8 cellular contexts compared by ENCODE assay signal in the genomic region with DNA sequence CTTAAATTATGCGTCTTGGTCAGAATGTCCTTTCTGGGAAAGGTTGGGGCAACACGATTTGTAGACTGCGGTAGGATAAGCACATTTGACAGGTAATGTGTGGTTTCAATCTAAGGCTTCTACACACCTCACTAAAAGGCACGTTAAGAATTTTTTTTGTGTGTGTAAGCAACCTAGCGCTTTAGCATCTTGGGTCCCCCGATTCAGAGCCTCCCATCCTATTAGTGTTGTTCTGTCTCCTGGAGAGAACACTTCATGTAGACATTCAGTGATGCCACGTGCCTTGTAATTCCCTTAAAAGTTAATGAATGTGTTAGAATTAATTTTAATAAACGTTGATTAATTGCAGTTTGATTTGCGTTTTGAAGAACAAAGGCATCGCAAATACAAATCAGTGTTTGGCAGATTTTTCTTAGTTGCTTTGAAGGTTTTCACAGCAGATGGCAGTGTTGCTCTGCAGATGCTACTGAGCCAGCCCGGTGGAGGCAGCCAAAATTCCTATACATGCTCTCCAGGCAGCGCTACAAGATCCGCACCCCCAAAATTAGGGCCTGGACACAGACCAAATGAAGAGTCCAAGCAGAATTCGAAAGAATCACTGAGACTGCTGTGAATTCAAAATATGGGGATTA.
DNase-seq lines count a peak whose midpoint lies in the region; ATAC-seq and TF ChIP-seq lines count a peak whose summit lies in the region.

No MANE protein-coding gene starts in this region.

- no peaks in the 10 kb centered on the region for H3K27me3 Mint-ChIP-seq in activated naive CD4-positive, alpha-beta T cell treated with anti-CD3 and anti-CD28 coated beads, Interleukin-2, amount 10 ng/mL, durations not matched to agents 7 days and 5 days
- no peaks in the 10 kb centered on the region for H3K27me3 Mint-ChIP-seq in activated T-helper 1 cell treated with anti-CD3 and anti-CD28 coated beads, Interleukin-12 subunit alpha, Interleukin-12 subunit beta, Interleukin-2, Interleukin-4 antibody, amounts not matched to agents 30 ng/mL and 10 ng/mL and 1 ng/mL, durations not matched to agents 14 hours and 24 hours and 36 hours (ENCODE audit: insufficient read depth)

- no peaks in the 10 kb centered on the region for H3K4me1 Mint-ChIP-seq in activated naive CD4-positive, alpha-beta T cell treated with anti-CD3 and anti-CD28 coated beads, Interleukin-2, amount 10 ng/mL, durations not matched to agents 7 days and 5 days
- no peaks in the 10 kb centered on the region for H3K4me1 Mint-ChIP-seq in activated T-helper 1 cell treated with anti-CD3 and anti-CD28 coated beads, Interleukin-12 subunit alpha, Interleukin-12 subunit beta, Interleukin-2, Interleukin-4 antibody, amounts not matched to agents 30 ng/mL and 10 ng/mL and 1 ng/mL, durations not matched to agents 14 hours and 24 hours and 36 hours (ENCODE audit: low read depth)

- no peak overlapping the region for H3K27ac Mint-ChIP-seq in activated naive CD4-positive, alpha-beta T cell treated with anti-CD3 and anti-CD28 coated beads, Interleukin-2, amount 10 ng/mL, durations not matched to agents 7 days and 5 days
- no peak overlapping the region for H3K27ac Mint-ChIP-seq in activated naive CD4-positive, alpha-beta T cell treated with anti-CD3 and anti-CD28 coated beads, Interleukin-2, amount 50 U/mL, for 72 hours
- H3K27ac Mint-ChIP-seq in activated T-helper 1 cell treated with anti-CD3 and anti-CD28 coated beads, Interleukin-12 subunit alpha, Interleukin-12 subunit beta, Interleukin-2, Interleukin-4 antibody, amounts not matched to agents 30 ng/mL and 10 ng/mL and 1 ng/mL, durations not matched to agents 14 hours and 24 hours and 36 hours: no peak overlapping the region

- peaks cover 3% of the 10 kb centered on the region; the same call in 1 of the 2 replicates for H3K9me3 ChIP-seq in SK-N-MC (ENCODE audit: low read depth, low read length)

- TF ChIP-seq CTCF in fibroblast of villous mesenchyme (IDR thresholded peaks at IDR 0.05; ENCODE audit: insufficient read depth, low read depth, low read length): peak; percentile 63

- H3K36me3 Mint-ChIP-seq in activated naive CD4-positive, alpha-beta T cell treated with anti-CD3 and anti-CD28 coated beads, Interleukin-2, amount 10 ng/mL, durations not matched to agents 7 days and 5 days: no peaks in the 10 kb centered on the region
- H3K36me3 Mint-ChIP-seq in activated naive CD4-positive, alpha-beta T cell treated with anti-CD3 and anti-CD28 coated beads, Interleukin-2, amount 50 U/mL, for 72 hours: no peaks in the 10 kb centered on the region
- no peaks in the 10 kb centered on the region for H3K36me3 Mint-ChIP-seq in activated T-helper 1 cell treated with anti-CD3 and anti-CD28 coated beads, Interleukin-12 subunit alpha, Interleukin-12 subunit beta, Interleukin-2, Interleukin-4 antibody, amounts not matched to agents 30 ng/mL and 10 ng/mL and 1 ng/mL, durations not matched to agents 14 hours and 24 hours and 36 hours (ENCODE audit: low read depth)

- peaks cover 5% of the 10 kb centered on the region; the same call in 1 of the 2 replicates for H3K36me3 ChIP-seq in SK-N-MC (ENCODE audit: insufficient read depth, low read length)

- H3K9me3 Mint-ChIP-seq in activated naive CD4-positive, alpha-beta T cell treated with anti-CD3 and anti-CD28 coated beads, Interleukin-2, amount 10 ng/mL, durations not matched to agents 7 days and 5 days: no peaks in the 10 kb centered on the region
- no peaks in the 10 kb centered on the region for H3K9me3 Mint-ChIP-seq in activated naive CD4-positive, alpha-beta T cell treated with anti-CD3 and anti-CD28 coated beads, Interleukin-2, amount 50 U/mL, for 72 hours
- no peaks in the 10 kb centered on the region for H3K9me3 Mint-ChIP-seq in activated T-helper 1 cell treated with anti-CD3 and anti-CD28 coated beads, Interleukin-12 subunit alpha, Interleukin-12 subunit beta, Interleukin-2, Interleukin-4 antibody, amounts not matched to agents 30 ng/mL and 10 ng/mL and 1 ng/mL, durations not matched to agents 14 hours and 24 hours and 36 hours

- no peak for ATAC-seq in activated naive CD4-positive, alpha-beta T cell treated with anti-CD3 and anti-CD28 coated beads, Interleukin-2, amount 50 U/mL, for 72 hours
- no peak for ATAC-seq in HG02763 (IDR thresholded peaks at IDR 0.05; ENCODE audit: unreplicated experiment)

- H3K27ac ChIP-seq in SK-N-MC: peak overlapping the region; percentile 72

- intact Hi-C loops in posterior cingulate gyrus (cut with DNase I): no loop called here
- intact Hi-C loops in activated T-helper 1 cell treated with anti-CD3 and anti-CD28 coated beads, Interleukin-12 subunit alpha, Interleukin-12 subunit beta, Interleukin-2, Interleukin-4 antibody, amounts not matched to agents 30 ng/mL and 10 ng/mL and 1 ng/mL, durations not matched to agents 14 hours and 24 hours and 36 hours (cut with micrococcal nuclease): no loop called here

- peak overlapping the region; percentile 45 for H3K9ac ChIP-seq in SK-N-MC (ENCODE audit: insufficient read length)

- CTCF ChIA-PET in activated naive CD4-positive, alpha-beta T cell treated with anti-CD3 and anti-CD28 coated beads, Interleukin-2, amount 10 ng/mL, durations not matched to agents 7 days and 5 days (lab: Charles Lee): no interaction called here

- H3K4me3 Mint-ChIP-seq in activated naive CD4-positive, alpha-beta T cell treated with anti-CD3 and anti-CD28 coated beads, Interleukin-2, amount 10 ng/mL, durations not matched to agents 7 days and 5 days: no peak overlapping the region
- no peak overlapping the region for H3K4me3 Mint-ChIP-seq in activated T-helper 1 cell treated with anti-CD3 and anti-CD28 coated beads, Interleukin-12 subunit alpha, Interleukin-12 subunit beta, Interleukin-2, Interleukin-4 antibody, amounts not matched to agents 30 ng/mL and 10 ng/mL and 1 ng/mL, durations not matched to agents 14 hours and 24 hours and 36 hours

- H3K4me3 ChIP-seq in SK-N-MC (peak overlapping the region; percentile 64), fibroblast of villous mesenchyme (ENCODE audit: low read depth, low read length) (no peak overlapping the region)

- DNase-seq in activated naive CD4-positive, alpha-beta T cell treated with anti-CD3 and anti-CD28 coated beads, Interleukin-2, amount 10 ng/mL, durations not matched to agents 7 days and 5 days: peak; percentile 27
- no peak for DNase-seq in activated naive CD4-positive, alpha-beta T cell treated with anti-CD3 and anti-CD28 coated beads, Interleukin-2, amount 50 U/mL, for 72 hours (ENCODE audit: low spot score in 2 of 2)
- DNase-seq in Kasumi-1 (lab: John Stamatoyannopoulos, UW) (peak; percentile 5 to 32), SK-N-MC (ENCODE audit: low read depth, low spot score) (peak; percentile 79), fibroblast of villous mesenchyme (ENCODE audit: low read depth) (peak; percentile 49), posterior cingulate gyrus (peak; percentile 40 to 92 (median 66))
- DNase-seq in activated T-helper 1 cell treated with anti-CD3 and anti-CD28 coated beads, Interleukin-12 subunit alpha, Interleukin-12 subunit beta, Interleukin-2, Interleukin-4 antibody, amounts not matched to agents 30 ng/mL and 10 ng/mL and 1 ng/mL, durations not matched to agents 14 hours and 24 hours and 36 hours (ENCODE audit: low spot score): no peak

Comparison
In these comparisons a context has a peak if more than half of its experiments do, and no peak if none do; other contexts are left out.
1. DNase-seq: peak in activated naive CD4-positive, alpha-beta T cell treated with anti-CD3 and anti-CD28 coated beads, Interleukin-2, amount 10 ng/mL, durations not matched to agents 7 days and 5 days (single experiment), Kasumi-1 (2 of 2), SK-N-MC (single experiment), fibroblast of villous mesenchyme (single experiment) and posterior cingulate gyrus (10 of 10); none in activated naive CD4-positive, alpha-beta T cell treated with anti-CD3 and anti-CD28 coated beads, Interleukin-2, amount 50 U/mL, for 72 hours (0 of 2) and activated T-helper 1 cell treated with anti-CD3 and anti-CD28 coated beads, Interleukin-12 subunit alpha, Interleukin-12 subunit beta, Interleukin-2, Interleukin-4 antibody, amounts not matched to agents 30 ng/mL and 10 ng/mL and 1 ng/mL, durations not matched to agents 14 hours and 24 hours and 36 hours (single experiment).